ENCODE assay signal across 1 cellular context in genomic region chr14:32559595-32559994, GRCh38.
TF ChIP-seq lines count a peak whose summit lies in the region.

No MANE protein-coding gene starts in this region.

TF ChIP-seq in GM23338, 12 proteins besides CTCF, POLR2A, EP300 and RAD21 (continued from another document):
- TF ChIP-seq, protein P1, sequence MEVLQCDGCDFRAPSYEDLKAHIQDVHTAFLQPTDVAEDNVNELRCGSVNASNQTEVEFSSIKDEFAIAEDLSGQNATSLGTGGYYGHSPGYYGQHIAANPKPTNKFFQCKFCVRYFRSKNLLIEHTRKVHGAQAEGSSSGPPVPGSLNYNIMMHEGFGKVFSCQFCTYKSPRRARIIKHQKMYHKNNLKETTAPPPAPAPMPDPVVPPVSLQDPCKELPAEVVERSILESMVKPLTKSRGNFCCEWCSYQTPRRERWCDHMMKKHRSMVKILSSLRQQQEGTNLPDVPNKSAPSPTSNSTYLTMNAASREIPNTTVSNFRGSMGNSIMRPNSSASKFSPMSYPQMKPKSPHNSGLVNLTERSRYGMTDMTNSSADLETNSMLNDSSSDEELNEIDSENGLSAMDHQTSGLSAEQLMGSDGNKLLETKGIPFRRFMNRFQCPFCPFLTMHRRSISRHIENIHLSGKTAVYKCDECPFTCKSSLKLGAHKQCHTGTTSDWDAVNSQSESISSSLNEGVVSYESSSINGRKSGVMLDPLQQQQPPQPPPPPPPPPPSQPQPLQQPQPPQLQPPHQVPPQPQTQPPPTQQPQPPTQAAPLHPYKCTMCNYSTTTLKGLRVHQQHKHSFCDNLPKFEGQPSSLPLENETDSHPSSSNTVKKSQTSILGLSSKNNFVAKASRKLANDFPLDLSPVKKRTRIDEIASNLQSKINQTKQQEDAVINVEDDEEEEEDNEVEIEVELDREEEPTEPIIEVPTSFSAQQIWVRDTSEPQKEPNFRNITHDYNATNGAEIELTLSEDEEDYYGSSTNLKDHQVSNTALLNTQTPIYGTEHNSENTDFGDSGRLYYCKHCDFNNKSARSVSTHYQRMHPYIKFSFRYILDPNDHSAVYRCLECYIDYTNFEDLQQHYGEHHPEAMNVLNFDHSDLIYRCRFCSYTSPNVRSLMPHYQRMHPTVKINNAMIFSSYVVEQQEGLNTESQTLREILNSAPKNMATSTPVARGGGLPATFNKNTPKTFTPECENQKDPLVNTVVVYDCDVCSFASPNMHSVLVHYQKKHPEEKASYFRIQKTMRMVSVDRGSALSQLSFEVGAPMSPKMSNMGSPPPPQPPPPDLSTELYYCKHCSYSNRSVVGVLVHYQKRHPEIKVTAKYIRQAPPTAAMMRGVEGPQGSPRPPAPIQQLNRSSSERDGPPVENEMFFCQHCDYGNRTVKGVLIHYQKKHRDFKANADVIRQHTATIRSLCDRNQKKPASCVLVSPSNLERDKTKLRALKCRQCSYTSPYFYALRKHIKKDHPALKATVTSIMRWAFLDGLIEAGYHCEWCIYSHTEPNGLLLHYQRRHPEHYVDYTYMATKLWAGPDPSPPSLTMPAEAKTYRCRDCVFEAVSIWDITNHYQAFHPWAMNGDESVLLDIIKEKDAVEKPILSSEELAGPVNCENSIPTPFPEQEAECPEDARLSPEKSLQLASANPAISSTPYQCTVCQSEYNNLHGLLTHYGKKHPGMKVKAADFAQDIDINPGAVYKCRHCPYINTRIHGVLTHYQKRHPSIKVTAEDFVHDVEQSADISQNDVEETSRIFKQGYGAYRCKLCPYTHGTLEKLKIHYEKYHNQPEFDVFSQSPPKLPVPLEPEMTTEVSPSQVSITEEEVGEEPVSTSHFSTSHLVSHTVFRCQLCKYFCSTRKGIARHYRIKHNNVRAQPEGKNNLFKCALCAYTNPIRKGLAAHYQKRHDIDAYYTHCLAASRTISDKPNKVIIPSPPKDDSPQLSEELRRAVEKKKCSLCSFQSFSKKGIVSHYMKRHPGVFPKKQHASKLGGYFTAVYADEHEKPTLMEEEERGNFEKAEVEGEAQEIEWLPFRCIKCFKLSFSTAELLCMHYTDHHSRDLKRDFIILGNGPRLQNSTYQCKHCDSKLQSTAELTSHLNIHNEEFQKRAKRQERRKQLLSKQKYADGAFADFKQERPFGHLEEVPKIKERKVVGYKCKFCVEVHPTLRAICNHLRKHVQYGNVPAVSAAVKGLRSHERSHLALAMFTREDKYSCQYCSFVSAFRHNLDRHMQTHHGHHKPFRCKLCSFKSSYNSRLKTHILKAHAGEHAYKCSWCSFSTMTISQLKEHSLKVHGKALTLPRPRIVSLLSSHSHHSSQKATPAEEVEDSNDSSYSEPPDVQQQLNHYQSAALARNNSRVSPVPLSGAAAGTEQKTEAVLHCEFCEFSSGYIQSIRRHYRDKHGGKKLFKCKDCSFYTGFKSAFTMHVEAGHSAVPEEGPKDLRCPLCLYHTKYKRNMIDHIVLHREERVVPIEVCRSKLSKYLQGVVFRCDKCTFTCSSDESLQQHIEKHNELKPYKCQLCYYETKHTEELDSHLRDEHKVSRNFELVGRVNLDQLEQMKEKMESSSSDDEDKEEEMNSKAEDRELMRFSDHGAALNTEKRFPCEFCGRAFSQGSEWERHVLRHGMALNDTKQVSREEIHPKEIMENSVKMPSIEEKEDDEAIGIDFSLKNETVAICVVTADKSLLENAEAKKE (CRISPR knock-in tag; IDR thresholded peaks at IDR 0.05) = no peak
- no peak for TF ChIP-seq EZH2phosphoT487 (IDR thresholded peaks at IDR 0.05; ENCODE audit: unreplicated experiment)
